In genomic region chr15:68277605-68278344, GRCh38 we compare ENCODE assay signal across 8 cellular contexts. TPM values are rescaled to one million over a fixed set of nuclear protein-coding genes. Genes with fewer than 3 reads are reported as not detected.
A peak's percentile ranks its signal among the peaks of the same experiment; 100 is the strongest.
DNase-seq lines count a peak whose midpoint lies in the region; ATAC-seq and FAIRE-seq lines count a peak whose summit lies in the region.

TSS of gene FEM1B (plus strand) at chr15:68277745. CDS start at chr15:68278418, 673 bp downstream.

- H3K27ac ChIP-seq in angular gyrus (ENCODE audit: low read depth, low read length), result peak within 1 kb of the TSS; percentile 99

- DNase-seq in NCI-H187 treated with DMSO at 0.1 percent for 48 hours (lab: John Stamatoyannopoulos, UW) (peak; percentile 76), T-helper 2 cell (peak; percentile 75 to 97 (median 85)), left ventricle myocardium superior (peak; percentile 93), pulmonary artery endothelial cell (ENCODE audit: low read depth, low spot score) (peak; percentile 74), urothelium cell line (ENCODE audit: low spot score) (peak; percentile 96)

- FAIRE-seq in urothelium cell line (lab: Jason Lieb, UNC), result peak; percentile 77

- ATAC-seq in GM18502 (IDR thresholded peaks at IDR 0.05; ENCODE audit: poor library complexity, unreplicated experiment) (peak; percentile 76), HG02943 (IDR thresholded peaks at IDR 0.05; ENCODE audit: low read depth, unreplicated experiment) (peak; percentile 72), left ventricle myocardium superior (peak; percentile 91)

- intact Hi-C loops in left ventricle myocardium superior (cut with micrococcal nuclease), result no loop called here

RNA-seq across cellular contexts. Expression of gene FEM1B, which starts in this region (rescaled TPM):
- total RNA-seq in left ventricle myocardium superior (45.1 TPM), pulmonary artery endothelial cell (46.8 and 51.0 TPM in 2 replicates)

Comparison
In these comparisons a context has a peak if more than half of its experiments do, and no peak if none do; other contexts are left out.
1. Peak in every context shown above with its lines: DNase-seq, ATAC-seq and H3K27ac ChIP-seq.